In the genomic region with DNA sequence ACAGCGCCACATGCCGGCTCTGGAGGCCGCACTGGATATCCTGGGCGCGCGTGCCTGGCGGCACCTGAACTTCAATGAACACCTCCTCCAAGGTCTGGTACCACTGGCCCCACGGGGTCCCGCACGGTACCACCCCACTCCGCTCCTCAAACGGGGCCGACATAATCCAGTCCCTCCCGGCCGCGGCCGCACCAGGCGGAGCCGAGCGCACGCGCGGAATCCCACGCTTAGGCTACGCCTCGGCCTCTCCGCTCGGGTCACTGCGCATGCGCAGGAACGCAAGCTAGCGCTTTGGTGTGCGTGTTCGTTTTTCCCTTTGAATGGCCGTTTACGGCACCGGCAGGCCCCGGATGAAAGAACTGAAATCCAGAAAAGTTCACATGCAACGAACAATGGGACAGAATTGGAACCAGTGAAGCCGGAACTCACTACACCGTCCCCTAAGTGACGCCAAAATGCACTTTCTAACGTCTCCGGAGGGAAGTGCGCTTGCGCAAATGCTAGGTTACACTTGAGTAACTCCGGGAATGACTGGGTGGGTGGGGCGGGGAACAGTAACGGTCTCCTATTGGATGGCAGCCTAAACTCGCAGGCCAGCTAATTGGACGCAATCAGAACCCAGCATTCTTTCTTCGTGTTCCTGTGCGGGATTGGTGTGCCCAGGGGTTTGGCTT, we compare ENCODE assay signal across 1 cellular context.
TF ChIP-seq lines count a peak whose summit lies in the region.

A gene with protein sequence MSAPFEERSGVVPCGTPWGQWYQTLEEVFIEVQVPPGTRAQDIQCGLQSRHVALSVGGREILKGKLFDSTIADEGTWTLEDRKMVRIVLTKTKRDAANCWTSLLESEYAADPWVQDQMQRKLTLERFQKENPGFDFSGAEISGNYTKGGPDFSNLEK (minus strand): TSS at position 215 of the 674 bp plus-strand sequence. CDS start 52 bp downstream, at position 163.

TF ChIP-seq in HepG2, 621 proteins besides CTCF, POLR2A, EP300 and RAD21 (continued from another document and continues in another):
- TF ChIP-seq MED8 (CRISPR knock-in tag; IDR thresholded peaks at IDR 0.05; ENCODE audit: insufficient replicate concordance): peak; percentile 47
- TF ChIP-seq, protein P1, sequence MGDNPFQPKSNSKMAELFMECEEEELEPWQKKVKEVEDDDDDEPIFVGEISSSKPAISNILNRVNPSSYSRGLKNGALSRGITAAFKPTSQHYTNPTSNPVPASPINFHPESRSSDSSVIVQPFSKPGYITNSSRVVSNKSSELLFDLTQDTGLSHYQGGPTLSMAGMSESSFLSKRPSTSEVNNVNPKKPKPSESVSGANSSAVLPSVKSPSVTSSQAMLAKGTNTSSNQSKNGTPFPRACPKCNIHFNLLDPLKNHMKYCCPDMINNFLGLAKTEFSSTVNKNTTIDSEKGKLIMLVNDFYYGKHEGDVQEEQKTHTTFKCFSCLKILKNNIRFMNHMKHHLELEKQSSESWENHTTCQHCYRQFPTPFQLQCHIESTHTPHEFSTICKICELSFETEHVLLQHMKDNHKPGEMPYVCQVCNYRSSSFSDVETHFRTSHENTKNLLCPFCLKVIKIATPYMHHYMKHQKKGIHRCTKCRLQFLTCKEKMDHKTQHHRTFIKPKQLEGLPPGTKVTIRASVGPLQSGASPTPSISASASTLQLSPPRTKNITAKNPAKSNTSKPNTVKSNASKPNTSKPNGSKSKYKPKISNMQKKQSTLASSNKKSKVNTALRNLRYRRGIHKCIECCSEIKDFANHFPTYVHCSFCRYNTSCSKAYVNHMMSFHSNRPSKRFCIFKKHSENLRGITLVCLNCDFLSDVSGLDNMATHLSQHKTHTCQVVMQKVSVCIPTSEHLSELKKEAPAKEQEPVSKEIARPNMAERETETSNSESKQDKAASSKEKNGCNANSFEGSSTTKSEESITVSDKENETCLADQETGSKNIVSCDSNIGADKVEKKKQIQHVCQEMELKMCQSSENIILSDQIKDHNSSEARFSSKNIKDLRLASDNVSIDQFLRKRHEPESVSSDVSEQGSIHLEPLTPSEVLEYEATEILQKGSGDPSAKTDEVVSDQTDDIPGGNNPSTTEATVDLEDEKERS (CRISPR knock-in tag; IDR thresholded peaks at IDR 0.05): no peak
- TF ChIP-seq, protein P2, sequence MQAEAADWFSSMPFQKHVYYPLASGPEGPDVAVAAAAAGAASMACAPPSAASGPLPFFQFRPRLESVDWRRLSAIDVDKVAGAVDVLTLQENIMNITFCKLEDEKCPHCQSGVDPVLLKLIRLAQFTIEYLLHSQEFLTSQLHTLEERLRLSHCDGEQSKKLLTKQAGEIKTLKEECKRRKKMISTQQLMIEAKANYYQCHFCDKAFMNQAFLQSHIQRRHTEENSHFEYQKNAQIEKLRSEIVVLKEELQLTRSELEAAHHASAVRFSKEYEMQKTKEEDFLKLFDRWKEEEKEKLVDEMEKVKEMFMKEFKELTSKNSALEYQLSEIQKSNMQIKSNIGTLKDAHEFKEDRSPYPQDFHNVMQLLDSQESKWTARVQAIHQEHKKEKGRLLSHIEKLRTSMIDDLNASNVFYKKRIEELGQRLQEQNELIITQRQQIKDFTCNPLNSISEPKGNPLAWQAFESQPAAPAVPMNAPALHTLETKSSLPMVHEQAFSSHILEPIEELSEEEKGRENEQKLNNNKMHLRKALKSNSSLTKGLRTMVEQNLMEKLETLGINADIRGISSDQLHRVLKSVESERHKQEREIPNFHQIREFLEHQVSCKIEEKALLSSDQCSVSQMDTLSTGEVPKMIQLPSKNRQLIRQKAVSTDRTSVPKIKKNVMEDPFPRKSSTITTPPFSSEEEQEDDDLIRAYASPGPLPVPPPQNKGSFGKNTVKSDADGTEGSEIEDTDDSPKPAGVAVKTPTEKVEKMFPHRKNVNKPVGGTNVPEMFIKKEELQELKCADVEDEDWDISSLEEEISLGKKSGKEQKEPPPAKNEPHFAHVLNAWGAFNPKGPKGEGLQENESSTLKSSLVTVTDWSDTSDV (CRISPR knock-in tag; IDR thresholded peaks at IDR 0.05): no peak
- TF ChIP-seq ZNF350 (CRISPR knock-in tag; IDR thresholded peaks at IDR 0.05; ENCODE audit: borderline replicate concordance, low read depth): peak; percentile 90
- 0 out of 2 replicates have a peak, but pooled peaks have one; percentile 61 for TF ChIP-seq KDM4B (CRISPR knock-in tag; IDR thresholded peaks at IDR 0.05)
- peak; percentile 97 for TF ChIP-seq ZFX (CRISPR knock-in tag; IDR thresholded peaks at IDR 0.05; ENCODE audit: low read depth)
- 0 out of 2 replicates have a peak, but pooled peaks have one; percentile 69 for TF ChIP-seq PAX8 (CRISPR knock-in tag; IDR thresholded peaks at IDR 0.05; ENCODE audit: borderline replicate concordance)
- TF ChIP-seq, protein P3, sequence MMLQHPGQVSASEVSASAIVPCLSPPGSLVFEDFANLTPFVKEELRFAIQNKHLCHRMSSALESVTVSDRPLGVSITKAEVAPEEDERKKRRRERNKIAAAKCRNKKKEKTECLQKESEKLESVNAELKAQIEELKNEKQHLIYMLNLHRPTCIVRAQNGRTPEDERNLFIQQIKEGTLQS (CRISPR knock-in tag; IDR thresholded peaks at IDR 0.05): no peak
- peak; percentile 82; the same call in 1 of the 2 replicates for TF ChIP-seq MYNN (CRISPR knock-in tag; IDR thresholded peaks at IDR 0.05; ENCODE audit: low read depth)
- TF ChIP-seq SIX4 (CRISPR knock-in tag; IDR thresholded peaks at IDR 0.05): no peak
- TF ChIP-seq, protein P4, sequence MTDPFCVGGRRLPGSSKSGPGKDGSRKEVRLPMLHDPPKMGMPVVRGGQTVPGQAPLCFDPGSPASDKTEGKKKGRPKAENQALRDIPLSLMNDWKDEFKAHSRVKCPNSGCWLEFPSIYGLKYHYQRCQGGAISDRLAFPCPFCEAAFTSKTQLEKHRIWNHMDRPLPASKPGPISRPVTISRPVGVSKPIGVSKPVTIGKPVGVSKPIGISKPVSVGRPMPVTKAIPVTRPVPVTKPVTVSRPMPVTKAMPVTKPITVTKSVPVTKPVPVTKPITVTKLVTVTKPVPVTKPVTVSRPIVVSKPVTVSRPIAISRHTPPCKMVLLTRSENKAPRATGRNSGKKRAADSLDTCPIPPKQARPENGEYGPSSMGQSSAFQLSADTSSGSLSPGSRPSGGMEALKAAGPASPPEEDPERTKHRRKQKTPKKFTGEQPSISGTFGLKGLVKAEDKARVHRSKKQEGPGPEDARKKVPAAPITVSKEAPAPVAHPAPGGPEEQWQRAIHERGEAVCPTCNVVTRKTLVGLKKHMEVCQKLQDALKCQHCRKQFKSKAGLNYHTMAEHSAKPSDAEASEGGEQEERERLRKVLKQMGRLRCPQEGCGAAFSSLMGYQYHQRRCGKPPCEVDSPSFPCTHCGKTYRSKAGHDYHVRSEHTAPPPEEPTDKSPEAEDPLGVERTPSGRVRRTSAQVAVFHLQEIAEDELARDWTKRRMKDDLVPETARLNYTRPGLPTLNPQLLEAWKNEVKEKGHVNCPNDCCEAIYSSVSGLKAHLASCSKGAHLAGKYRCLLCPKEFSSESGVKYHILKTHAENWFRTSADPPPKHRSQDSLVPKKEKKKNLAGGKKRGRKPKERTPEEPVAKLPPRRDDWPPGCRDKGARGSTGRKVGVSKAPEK (CRISPR knock-in tag; IDR thresholded peaks at IDR 0.05; ENCODE audit: borderline replicate concordance): no peak
- peak; percentile 93 for TF ChIP-seq RNF2 (conservative IDR thresholded peaks at IDR 0.05; ENCODE audit: low read depth)
- no peak for TF ChIP-seq ZIK1 (CRISPR knock-in tag; IDR thresholded peaks at IDR 0.05; ENCODE audit: borderline replicate concordance, low read depth)
- no peak for TF ChIP-seq STAG1 (CRISPR knock-in tag; IDR thresholded peaks at IDR 0.05)
- TF ChIP-seq NFKB2 (CRISPR knock-in tag; IDR thresholded peaks at IDR 0.05; ENCODE audit: borderline replicate concordance): peak; percentile 93; the same call in 1 of the 2 replicates
- no peak for TF ChIP-seq SNAI1 (CRISPR knock-in tag; IDR thresholded peaks at IDR 0.05; ENCODE audit: borderline replicate concordance)
- TF ChIP-seq, protein P5, sequence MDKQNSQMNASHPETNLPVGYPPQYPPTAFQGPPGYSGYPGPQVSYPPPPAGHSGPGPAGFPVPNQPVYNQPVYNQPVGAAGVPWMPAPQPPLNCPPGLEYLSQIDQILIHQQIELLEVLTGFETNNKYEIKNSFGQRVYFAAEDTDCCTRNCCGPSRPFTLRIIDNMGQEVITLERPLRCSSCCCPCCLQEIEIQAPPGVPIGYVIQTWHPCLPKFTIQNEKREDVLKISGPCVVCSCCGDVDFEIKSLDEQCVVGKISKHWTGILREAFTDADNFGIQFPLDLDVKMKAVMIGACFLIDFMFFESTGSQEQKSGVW (CRISPR knock-in tag; IDR thresholded peaks at IDR 0.05; ENCODE audit: borderline replicate concordance): no peak
- TF ChIP-seq, protein P6, sequence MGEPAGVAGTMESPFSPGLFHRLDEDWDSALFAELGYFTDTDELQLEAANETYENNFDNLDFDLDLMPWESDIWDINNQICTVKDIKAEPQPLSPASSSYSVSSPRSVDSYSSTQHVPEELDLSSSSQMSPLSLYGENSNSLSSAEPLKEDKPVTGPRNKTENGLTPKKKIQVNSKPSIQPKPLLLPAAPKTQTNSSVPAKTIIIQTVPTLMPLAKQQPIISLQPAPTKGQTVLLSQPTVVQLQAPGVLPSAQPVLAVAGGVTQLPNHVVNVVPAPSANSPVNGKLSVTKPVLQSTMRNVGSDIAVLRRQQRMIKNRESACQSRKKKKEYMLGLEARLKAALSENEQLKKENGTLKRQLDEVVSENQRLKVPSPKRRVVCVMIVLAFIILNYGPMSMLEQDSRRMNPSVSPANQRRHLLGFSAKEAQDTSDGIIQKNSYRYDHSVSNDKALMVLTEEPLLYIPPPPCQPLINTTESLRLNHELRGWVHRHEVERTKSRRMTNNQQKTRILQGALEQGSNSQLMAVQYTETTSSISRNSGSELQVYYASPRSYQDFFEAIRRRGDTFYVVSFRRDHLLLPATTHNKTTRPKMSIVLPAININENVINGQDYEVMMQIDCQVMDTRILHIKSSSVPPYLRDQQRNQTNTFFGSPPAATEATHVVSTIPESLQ (CRISPR knock-in tag; conservative IDR thresholded peaks at IDR 0.05): no peak
- no peak for TF ChIP-seq ZFP62 (CRISPR knock-in tag; IDR thresholded peaks at IDR 0.05)
- TF ChIP-seq, protein P7, sequence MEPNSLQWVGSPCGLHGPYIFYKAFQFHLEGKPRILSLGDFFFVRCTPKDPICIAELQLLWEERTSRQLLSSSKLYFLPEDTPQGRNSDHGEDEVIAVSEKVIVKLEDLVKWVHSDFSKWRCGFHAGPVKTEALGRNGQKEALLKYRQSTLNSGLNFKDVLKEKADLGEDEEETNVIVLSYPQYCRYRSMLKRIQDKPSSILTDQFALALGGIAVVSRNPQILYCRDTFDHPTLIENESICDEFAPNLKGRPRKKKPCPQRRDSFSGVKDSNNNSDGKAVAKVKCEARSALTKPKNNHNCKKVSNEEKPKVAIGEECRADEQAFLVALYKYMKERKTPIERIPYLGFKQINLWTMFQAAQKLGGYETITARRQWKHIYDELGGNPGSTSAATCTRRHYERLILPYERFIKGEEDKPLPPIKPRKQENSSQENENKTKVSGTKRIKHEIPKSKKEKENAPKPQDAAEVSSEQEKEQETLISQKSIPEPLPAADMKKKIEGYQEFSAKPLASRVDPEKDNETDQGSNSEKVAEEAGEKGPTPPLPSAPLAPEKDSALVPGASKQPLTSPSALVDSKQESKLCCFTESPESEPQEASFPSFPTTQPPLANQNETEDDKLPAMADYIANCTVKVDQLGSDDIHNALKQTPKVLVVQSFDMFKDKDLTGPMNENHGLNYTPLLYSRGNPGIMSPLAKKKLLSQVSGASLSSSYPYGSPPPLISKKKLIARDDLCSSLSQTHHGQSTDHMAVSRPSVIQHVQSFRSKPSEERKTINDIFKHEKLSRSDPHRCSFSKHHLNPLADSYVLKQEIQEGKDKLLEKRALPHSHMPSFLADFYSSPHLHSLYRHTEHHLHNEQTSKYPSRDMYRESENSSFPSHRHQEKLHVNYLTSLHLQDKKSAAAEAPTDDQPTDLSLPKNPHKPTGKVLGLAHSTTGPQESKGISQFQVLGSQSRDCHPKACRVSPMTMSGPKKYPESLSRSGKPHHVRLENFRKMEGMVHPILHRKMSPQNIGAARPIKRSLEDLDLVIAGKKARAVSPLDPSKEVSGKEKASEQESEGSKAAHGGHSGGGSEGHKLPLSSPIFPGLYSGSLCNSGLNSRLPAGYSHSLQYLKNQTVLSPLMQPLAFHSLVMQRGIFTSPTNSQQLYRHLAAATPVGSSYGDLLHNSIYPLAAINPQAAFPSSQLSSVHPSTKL (CRISPR knock-in tag; IDR thresholded peaks at IDR 0.05): peak; percentile 35; the same call in 1 of the 2 replicates
- TF ChIP-seq GATA4 (IDR thresholded peaks at IDR 0.05; ENCODE audit: borderline replicate concordance, low read depth): no peak; the same call in 1 of the 2 replicates
- TF ChIP-seq, protein P8, sequence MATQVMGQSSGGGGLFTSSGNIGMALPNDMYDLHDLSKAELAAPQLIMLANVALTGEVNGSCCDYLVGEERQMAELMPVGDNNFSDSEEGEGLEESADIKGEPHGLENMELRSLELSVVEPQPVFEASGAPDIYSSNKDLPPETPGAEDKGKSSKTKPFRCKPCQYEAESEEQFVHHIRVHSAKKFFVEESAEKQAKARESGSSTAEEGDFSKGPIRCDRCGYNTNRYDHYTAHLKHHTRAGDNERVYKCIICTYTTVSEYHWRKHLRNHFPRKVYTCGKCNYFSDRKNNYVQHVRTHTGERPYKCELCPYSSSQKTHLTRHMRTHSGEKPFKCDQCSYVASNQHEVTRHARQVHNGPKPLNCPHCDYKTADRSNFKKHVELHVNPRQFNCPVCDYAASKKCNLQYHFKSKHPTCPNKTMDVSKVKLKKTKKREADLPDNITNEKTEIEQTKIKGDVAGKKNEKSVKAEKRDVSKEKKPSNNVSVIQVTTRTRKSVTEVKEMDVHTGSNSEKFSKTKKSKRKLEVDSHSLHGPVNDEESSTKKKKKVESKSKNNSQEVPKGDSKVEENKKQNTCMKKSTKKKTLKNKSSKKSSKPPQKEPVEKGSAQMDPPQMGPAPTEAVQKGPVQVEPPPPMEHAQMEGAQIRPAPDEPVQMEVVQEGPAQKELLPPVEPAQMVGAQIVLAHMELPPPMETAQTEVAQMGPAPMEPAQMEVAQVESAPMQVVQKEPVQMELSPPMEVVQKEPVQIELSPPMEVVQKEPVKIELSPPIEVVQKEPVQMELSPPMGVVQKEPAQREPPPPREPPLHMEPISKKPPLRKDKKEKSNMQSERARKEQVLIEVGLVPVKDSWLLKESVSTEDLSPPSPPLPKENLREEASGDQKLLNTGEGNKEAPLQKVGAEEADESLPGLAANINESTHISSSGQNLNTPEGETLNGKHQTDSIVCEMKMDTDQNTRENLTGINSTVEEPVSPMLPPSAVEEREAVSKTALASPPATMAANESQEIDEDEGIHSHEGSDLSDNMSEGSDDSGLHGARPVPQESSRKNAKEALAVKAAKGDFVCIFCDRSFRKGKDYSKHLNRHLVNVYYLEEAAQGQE (IDR thresholded peaks at IDR 0.05; ENCODE audit: borderline replicate concordance in 1 of 2, low read depth in 1 of 2, low read length in 2 of 2): peak in 1 of 2 experiments; percentile 41; a peak in 1 of 4 replicates
- peak; percentile 78 for TF ChIP-seq ERF (CRISPR knock-in tag; IDR thresholded peaks at IDR 0.05)
- no peak for TF ChIP-seq SAFB2 (CRISPR knock-in tag; IDR thresholded peaks at IDR 0.05; ENCODE audit: borderline replicate concordance, low read depth)
- peak; percentile 66 for TF ChIP-seq POGZ (CRISPR knock-in tag; IDR thresholded peaks at IDR 0.05)
- no peak for TF ChIP-seq HDAC6 (IDR thresholded peaks at IDR 0.05; ENCODE audit: low read depth, low read length)
- no peak for TF ChIP-seq ZNF383 (CRISPR knock-in tag; IDR thresholded peaks at IDR 0.05; ENCODE audit: borderline replicate concordance)
